22 cellular contexts compared by ENCODE assay signal in genomic region chr6:92701425-92702096, GRCh38.
"Had no signal": no experiment of that assay in that cellular context is flagged by ENCODE, and none has a peak within 500 bp of the region (broad histone marks: within the 10 kb centered on the region; RNA-seq: fewer than 3 reads in every experiment).

No MANE protein-coding gene starts in this region.

- H3K4me2 ChIP-seq: hepatocyte had no signal

- H3K27ac ChIP-seq: foreskin keratinocyte, hepatocyte, left ventricle myocardium inferior, parathyroid adenoma, right lobe of liver had no signal

- FAIRE-seq: small intestine had no signal

- H3K4me1 Mint-ChIP-seq: activated CD4-positive, alpha-beta memory T cell treated with anti-CD3 and anti-CD28 coated beads, Interleukin-2, amount 10 ng/mL, durations not matched to agents 7 days and 5 days; activated CD4-positive, alpha-beta T cell treated with anti-CD3 and anti-CD28 coated beads, Interleukin-2, amount 10 ng/mL, durations not matched to agents 24 days and 14 days; activated naive CD4-positive, alpha-beta T cell treated with anti-CD3 and anti-CD28 coated beads, Interleukin-2, amount 10 ng/mL, durations not matched to agents 7 days and 5 days; immature natural killer cell; memory B cell; nephron had no signal

- H3K36me3 ChIP-seq: left ventricle myocardium inferior, right lobe of liver had no signal

- H3K4me3 ChIP-seq: hepatocyte, left ventricle myocardium inferior, right lobe of liver had no signal

- H2AFZ ChIP-seq: hepatocyte, parathyroid adenoma had no signal

- ATAC-seq: activated CD4-positive, CD25-positive, alpha-beta regulatory T cell treated with anti-CD3 and anti-CD28 coated beads, Interleukin-2, amount 50 U/mL, for 24 hours; activated T-cell treated with anti-CD3 and anti-CD28 coated beads, Interleukin-2, amount 50 U/mL, for 72 hours; foreskin keratinocyte had no signal

- H3K27me3 Mint-ChIP-seq: activated CD4-positive, alpha-beta memory T cell treated with anti-CD3 and anti-CD28 coated beads, Interleukin-2, amount 10 ng/mL, durations not matched to agents 7 days and 5 days; activated CD4-positive, alpha-beta T cell treated with anti-CD3 and anti-CD28 coated beads, Interleukin-2, amount 10 ng/mL, durations not matched to agents 24 days and 14 days; activated naive CD4-positive, alpha-beta T cell treated with anti-CD3 and anti-CD28 coated beads, Interleukin-2, amount 10 ng/mL, durations not matched to agents 7 days and 5 days; memory B cell had no signal

- H3K27ac Mint-ChIP-seq: activated CD4-positive, alpha-beta memory T cell treated with anti-CD3 and anti-CD28 coated beads, Interleukin-2, amount 10 ng/mL, durations not matched to agents 7 days and 5 days; activated CD4-positive, alpha-beta T cell treated with anti-CD3 and anti-CD28 coated beads, Interleukin-2, amount 10 ng/mL, durations not matched to agents 24 days and 14 days; activated naive CD4-positive, alpha-beta T cell treated with anti-CD3 and anti-CD28 coated beads, Interleukin-2, amount 10 ng/mL, durations not matched to agents 7 days and 5 days; activated T-cell treated with anti-CD3 and anti-CD28 coated beads, Interleukin-2, amount 50 U/mL, for 72 hours; brain; immature natural killer cell; memory B cell; nephron had no signal

- H3K4me3 Mint-ChIP-seq: activated CD4-positive, alpha-beta memory T cell treated with anti-CD3 and anti-CD28 coated beads, Interleukin-2, amount 10 ng/mL, durations not matched to agents 7 days and 5 days; activated CD4-positive, alpha-beta T cell treated with anti-CD3 and anti-CD28 coated beads, Interleukin-2, amount 10 ng/mL, durations not matched to agents 24 days and 14 days; activated naive CD4-positive, alpha-beta T cell treated with anti-CD3 and anti-CD28 coated beads, Interleukin-2, amount 10 ng/mL, durations not matched to agents 7 days and 5 days; activated T-cell treated with anti-CD3 and anti-CD28 coated beads, Interleukin-2, amount 50 U/mL, for 72 hours; brain; immature natural killer cell; memory B cell; nephron had no signal

- H3K9ac ChIP-seq: parathyroid adenoma had no signal

- DNase-seq: activated CD4-positive, alpha-beta memory T cell treated with anti-CD3 and anti-CD28 coated beads, Interleukin-2, amount 10 ng/mL, durations not matched to agents 7 days and 5 days; activated CD4-positive, alpha-beta T cell treated with anti-CD3 and anti-CD28 coated beads, Interleukin-2, amount 10 ng/mL, durations not matched to agents 24 days and 14 days; activated effector memory CD4-positive, alpha-beta T cell treated with Interleukin-2 at 50 U/mL for 16 hours; activated naive CD4-positive, alpha-beta T cell treated with anti-CD3 and anti-CD28 coated beads, Interleukin-2, amount 10 ng/mL, durations not matched to agents 7 days and 5 days; activated T-cell treated with anti-CD3 and anti-CD28 coated beads, Interleukin-2, amount 50 U/mL, for 72 hours; anterior cingulate cortex; dermis blood vessel endothelial cell; effector CD8-positive, alpha-beta T cell; foreskin keratinocyte; immature natural killer cell; left ventricle myocardium inferior; nucleus accumbens; right lobe of liver; small intestine; stimulated activated CD4-positive, alpha-beta T cell treated with anti-CD3 and anti-CD28 coated beads, Interleukin-2, amount 100 ng/mL, for 24 hours; stimulated activated naive CD4-positive, alpha-beta T cell had no signal

- H3K9me3 Mint-ChIP-seq: activated CD4-positive, alpha-beta memory T cell treated with anti-CD3 and anti-CD28 coated beads, Interleukin-2, amount 10 ng/mL, durations not matched to agents 7 days and 5 days; activated CD4-positive, alpha-beta T cell treated with anti-CD3 and anti-CD28 coated beads, Interleukin-2, amount 10 ng/mL, durations not matched to agents 24 days and 14 days; activated naive CD4-positive, alpha-beta T cell treated with anti-CD3 and anti-CD28 coated beads, Interleukin-2, amount 10 ng/mL, durations not matched to agents 7 days and 5 days; brain; nephron had no signal

- H3K9me3 ChIP-seq: left ventricle myocardium inferior, right lobe of liver had no signal

- H3K79me2 ChIP-seq: hepatocyte, parathyroid adenoma had no signal

- H3K4me1 ChIP-seq: foreskin keratinocyte, left ventricle myocardium inferior, parathyroid adenoma, right lobe of liver had no signal

- H3K27me3 ChIP-seq: foreskin keratinocyte, hepatocyte, right lobe of liver had no signal
